ENCODE assay signal across 31 cellular contexts in genomic region chr17:1994707-1995106, GRCh38. TPM values are rescaled to one million over a fixed set of nuclear protein-coding genes. Genes with fewer than 3 reads are reported as not detected.
"Had no signal": no experiment of that assay in that cellular context is flagged by ENCODE, and none has a peak within 500 bp of the region (broad histone marks: within the 10 kb centered on the region; RNA-seq: fewer than 3 reads in every experiment).

No MANE protein-coding gene starts in this region.

- FAIRE-seq: endometrium, pancreas had no signal

- H3K9me3 Mint-ChIP-seq: natural killer cell; stimulated activated naive CD8-positive, alpha-beta T cell treated with anti-CD3 and anti-CD28 coated beads, Interleukin-15, amount 100 ng/mL, for 72 hours had no signal

- H3K4me3 ChIP-seq: coronary artery, esophagus squamous epithelium, heart right ventricle, left ventricle myocardium inferior, lower lobe of right lung, pancreas, right atrium auricular region, sigmoid colon, skin epidermis, suprapubic skin, transverse colon, upper lobe of right lung, uterus had no signal

- H3K27me3 ChIP-seq: pancreas, right atrium auricular region, sigmoid colon, suprapubic skin, upper lobe of right lung, uterus had no signal

- H3K27ac Mint-ChIP-seq: immature natural killer cell; natural killer cell; stimulated activated naive CD8-positive, alpha-beta T cell treated with anti-CD3 and anti-CD28 coated beads, Interleukin-15, amount 100 ng/mL, for 72 hours had no signal

- DNase-seq: dermis blood vessel endothelial cell; effector memory CD4-positive, alpha-beta T cell; erythroblast; esophagus squamous epithelium; foreskin melanocyte; glutamatergic neuron; heart right ventricle; hypothalamus; immature natural killer cell; islet precursor cell; kidney glomerular epithelial cell; left colon; left ventricle myocardium inferior; lower lobe of right lung; natural killer cell; pancreas; sigmoid colon; stimulated activated CD4-positive, alpha-beta T cell treated with anti-CD3 and anti-CD28 coated beads, Interleukin-15, amount 100 ng/mL, for 24 hours; stimulated activated CD4-positive, alpha-beta T cell treated with anti-CD3 and anti-CD28 coated beads, Interleukin-2, amount 100 ng/mL, for 48 hours; stimulated activated naive CD4-positive, alpha-beta T cell; stimulated activated naive CD8-positive, alpha-beta T cell treated with anti-CD3 and anti-CD28 coated beads, Interleukin-15, amount 100 ng/mL, for 72 hours; transverse colon; upper lobe of right lung; uterus had no signal

- H3K27ac ChIP-seq: coronary artery, esophagus squamous epithelium, heart right ventricle, left ventricle myocardium inferior, lower lobe of right lung, neutrophil, pancreas, right atrium auricular region, sigmoid colon, skin epidermis, suprapubic skin, transverse colon, upper lobe of right lung, uterus had no signal

- H3K36me3 ChIP-seq: esophagus squamous epithelium, heart right ventricle, left ventricle myocardium inferior, lower lobe of right lung, neutrophil, pancreas, right atrium auricular region, sigmoid colon, suprapubic skin, transverse colon, upper lobe of right lung, uterus had no signal

- ATAC-seq: heart right ventricle; left colon; lower lobe of right lung; natural killer cell; pancreas; stimulated activated naive CD8-positive, alpha-beta T cell treated with anti-CD3 and anti-CD28 coated beads, Interleukin-15, amount 100 ng/mL, for 72 hours; upper lobe of right lung had no signal

- H3K4me3 Mint-ChIP-seq: immature natural killer cell; natural killer cell; stimulated activated naive CD8-positive, alpha-beta T cell treated with anti-CD3 and anti-CD28 coated beads, Interleukin-15, amount 100 ng/mL, for 72 hours had no signal

- H3K9me3 ChIP-seq: esophagus squamous epithelium, heart right ventricle, left ventricle myocardium inferior, lower lobe of right lung, neutrophil, pancreas, right atrium auricular region, sigmoid colon, suprapubic skin, transverse colon, upper lobe of right lung, uterus had no signal

RNA-seq across cellular contexts. Expression of gene RTN4RL1, which starts 30.4 kb away (rescaled TPM):
- total RNA-seq: mononuclear cell had no signal
